In genomic region chr17:12024332-12024731, GRCh38 we compare ENCODE assay signal across 16 cellular contexts. TPM values are rescaled to one million over a fixed set of nuclear protein-coding genes. Genes with fewer than 3 reads are reported as not detected.
A peak's percentile ranks its signal among the peaks of the same experiment; 100 is the strongest.
DNase-seq lines count a peak whose midpoint lies in the region; ATAC-seq, FAIRE-seq and TF ChIP-seq lines count a peak whose summit lies in the region.
"Had no signal": no experiment of that assay in that cellular context is flagged by ENCODE, and none has a peak within 500 bp of the region (broad histone marks: within the 10 kb centered on the region; RNA-seq: fewer than 3 reads in every experiment).

No MANE protein-coding gene starts in this region.

- ATAC-seq in pancreas: no peak
- ATAC-seq in GM19035 (IDR thresholded peaks at IDR 0.05; ENCODE audit: unreplicated experiment): no peak

- 14 to 22% methylated on average over 1 of the region's 1 CpG for WGBS in pancreas, 2 donors

- peaks cover 8% of the 10 kb centered on the region for H4K20me1 ChIP-seq in endothelial cell of umbilical vein (replicated peaks; ENCODE audit: control insufficient read depth, extremely low read depth, insufficient read depth, low read length)

- POLR2A ChIA-PET in endothelial cell of umbilical vein (lab: Charles Lee): interaction anchor here (1.5 kb wide), 1 partner anchor 27 kb away, joined by 4 read pairs; the partner anchor contains the start of gene ZNF18

- TF ChIP-seq CTCF in endothelial cell of umbilical vein (IDR thresholded peaks at IDR 0.05; ENCODE audit: extremely low read depth in 1 of 2, insufficient read depth in 1 of 2, low read depth in 1 of 2, low read length in 2 of 2) (no peak), pancreas (IDR thresholded peaks at IDR 0.05) (no peak)

- FAIRE-seq in RCC 7860 (lab: Jason Lieb, UNC): peak; percentile 97
- no peak for FAIRE-seq in endothelial cell of umbilical vein (lab: Jason Lieb, UNC)
- peak; percentile 47 for FAIRE-seq in pancreas (lab: Jason Lieb, UNC)
- FAIRE-seq: kidney had no signal

- H3K9ac ChIP-seq in endothelial cell of umbilical vein (replicated peaks; ENCODE audit: extremely low read depth, insufficient read depth, low read length): no peak overlapping the region

- intact Hi-C loops in endothelial cell of umbilical vein (cut with micrococcal nuclease): no loop called here
- intact Hi-C loops in pancreas (cut with DNase I): no loop called here

- H3K27ac ChIP-seq in endothelial cell of umbilical vein (ENCODE audit: insufficient read depth, low read depth, low read length) (no peak overlapping the region), pancreas (no peak overlapping the region), substantia nigra (ENCODE audit: low read depth, low read length, poor library complexity, severe bottlenecking) (no peak overlapping the region)
- H3K27ac ChIP-seq: cardiac muscle cell, right lobe of liver had no signal

- DNase-seq in GM03348 (ENCODE audit: low spot score) (peak; percentile 14), RCC 7860 (ENCODE audit: low spot score) (peak; percentile 74), endothelial cell of umbilical vein (ENCODE audit: low read depth, low spot score) (no peak), pancreas (no peak), DMS79 (lab: John Stamatoyannopoulos, UW) (no peak), substantia nigra (lab: John Stamatoyannopoulos, UW) (no peak), C1 segment of cervical spinal cord (lab: John Stamatoyannopoulos, UW) (no peak)
- DNase-seq: activated T-cell treated with anti-CD3 and anti-CD28 coated beads for 4 hours, COR-L47, kidney, naive B cell, NCI-H1436 treated with DMSO at 0.1 percent for 48 hours, NCI-H82, right lobe of liver had no signal

- H3K27me3 ChIP-seq in endothelial cell of umbilical vein (ENCODE audit: control insufficient read depth in 2 of 2, insufficient read depth in 2 of 2, low read length in 2 of 2) (peaks cover 3 to 5% of the 10 kb centered on the region in 2 experiments), pancreas (no peaks in the 10 kb centered on the region)
- H3K27me3 ChIP-seq: right lobe of liver had no signal

- H3K36me3 ChIP-seq in endothelial cell of umbilical vein (ENCODE audit: control insufficient read depth in 2 of 2, extremely low read depth in 1 of 2, insufficient read depth in 2 of 2, low read length in 2 of 2) (no peaks in the 10 kb centered on the region), pancreas (no peaks in the 10 kb centered on the region)
- H3K36me3 ChIP-seq: cardiac muscle cell, right lobe of liver had no signal

- dilution Hi-C loops in endothelial cell of umbilical vein (cut with MboI; ENCODE audit: extremely low pct_ligation_motif_present, low sequenced_read_pairs): no loop called here

- no peaks in the 10 kb centered on the region for H3K9me3 ChIP-seq in endothelial cell of umbilical vein (replicated peaks; ENCODE audit: control insufficient read depth, insufficient read depth, low read length)
- no peaks in the 10 kb centered on the region for H3K9me3 ChIP-seq in pancreas
- H3K9me3 ChIP-seq: right lobe of liver had no signal

- no TSS peak for BruUV-seq in endothelial cell of umbilical vein (replicated peaks; lab: Mats Ljungman, UMichigan)

- TF ChIP-seq POLR2A in endothelial cell of umbilical vein (IDR thresholded peaks at IDR 0.05; ENCODE audit: low read depth, low read length): no peak

- H3K4me2 ChIP-seq in endothelial cell of umbilical vein (ENCODE audit: insufficient read depth, low read length): no peak overlapping the region

- no peaks in the 10 kb centered on the region for H3K9me1 ChIP-seq in endothelial cell of umbilical vein (replicated peaks; ENCODE audit: control insufficient read depth, extremely low read depth, insufficient read depth, low read length)

- H3K4me1 ChIP-seq in endothelial cell of umbilical vein (ENCODE audit: control insufficient read depth, extremely low read depth, insufficient read depth, low read length) (peaks cover 11% of the 10 kb centered on the region), pancreas (peaks cover 0 to 30% (median 8%) of the 10 kb centered on the region in 3 donors)

- no peak overlapping the region for H2AFZ ChIP-seq in endothelial cell of umbilical vein (ENCODE audit: low read depth, low read length)

- CTCF ChIA-PET in endothelial cell of umbilical vein (lab: Charles Lee): interaction anchor here (1.2 to 2.3 kb wide), 3 partner anchors 10 to 18 kb away, joined by 3 to 8 read pairs (median 5); no protein-coding TSS in a partner anchor

- no peak overlapping the region for H3K4me3 ChIP-seq in endothelial cell of umbilical vein (replicated peaks in 1 of 3; ENCODE audit: insufficient read depth in 1 of 3, low read depth in 1 of 3, low read length in 3 of 3)
- no peak overlapping the region for H3K4me3 ChIP-seq in pancreas
- H3K4me3 ChIP-seq: cardiac muscle cell, right lobe of liver had no signal

- H3K79me2 ChIP-seq in endothelial cell of umbilical vein (ENCODE audit: control insufficient read depth, insufficient read depth, low read length): peaks cover 60% of the 10 kb centered on the region

TF ChIP-seq in endothelial cell of umbilical vein, 7 proteins besides CTCF, POLR2A, EP300 and RAD21:
- no peak for TF ChIP-seq GATA2 (IDR thresholded peaks at IDR 0.05; ENCODE audit: insufficient read depth, insufficient read length, low read depth, low read length)
- TF ChIP-seq, protein P1, sequence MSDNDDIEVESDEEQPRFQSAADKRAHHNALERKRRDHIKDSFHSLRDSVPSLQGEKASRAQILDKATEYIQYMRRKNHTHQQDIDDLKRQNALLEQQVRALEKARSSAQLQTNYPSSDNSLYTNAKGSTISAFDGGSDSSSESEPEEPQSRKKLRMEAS (IDR thresholded peaks at IDR 0.05; ENCODE audit: insufficient read depth, insufficient read length): no peak
- peak; percentile 19 for TF ChIP-seq FOS (IDR thresholded peaks at IDR 0.05; ENCODE audit: borderline replicate concordance, insufficient read depth, low read length)

RNA-seq across cellular contexts. Expression of gene MAP2K4, which starts 3.7 kb away (rescaled TPM):
- total RNA-seq in endothelial cell of umbilical vein (17.5 and 21.0 TPM in 2 replicates), pancreas (10 to 100 TPM; 11.5 to 20.4 (median 14.3) TPM)
- polyA plus RNA-seq in endothelial cell of umbilical vein (7.5 and 8.6 TPM in 2 replicates), pancreas (10 to 100 TPM in 1 of 2 donors, 1 to 10 TPM in 1; 4.9 to 10.7 TPM)
- polyA plus RNA-seq in endothelial cell of umbilical vein (2011; cell fraction: cytosol; rRNA removed): 9.8 and 11.0 TPM in 2 replicates
- polyA plus RNA-seq in endothelial cell of umbilical vein (2011; cell fraction: nucleus; rRNA removed): 16.6 and 19.2 TPM in 2 replicates
- polyA plus RNA-seq in endothelial cell of umbilical vein (2012): 15.3 and 18.4 TPM in 2 replicates
- 14.9 and 20.4 TPM in 2 replicates for polyA minus RNA-seq in endothelial cell of umbilical vein
- 10.2 TPM for polyA minus RNA-seq in endothelial cell of umbilical vein (2011; cell fraction: cytosol; rRNA and poly(A)+ RNA removed)
- polyA minus RNA-seq in endothelial cell of umbilical vein (2011; cell fraction: nucleus; rRNA and poly(A)+ RNA removed): 22.2 and 36.7 TPM in 2 replicates

RNA-seq across cellular contexts. Expression of gene ZNF18, which starts 27.1 kb away (rescaled TPM):
- total RNA-seq in endothelial cell of umbilical vein (4.2 and 5.8 TPM in 2 replicates), pancreas (1 to 10 TPM; 2.1 to 4.2 (median 3.0) TPM)
- polyA plus RNA-seq in endothelial cell of umbilical vein (2.3 and 2.4 TPM in 2 replicates), pancreas (1 to 10 TPM; 5.6 to 7.0 TPM)
- polyA plus RNA-seq in endothelial cell of umbilical vein (2011; cell fraction: cytosol; rRNA removed): 3.4 and 3.7 TPM in 2 replicates
- 8.5 and 9.4 TPM in 2 replicates for polyA plus RNA-seq in endothelial cell of umbilical vein (2011; cell fraction: nucleus; rRNA removed)
- polyA plus RNA-seq in endothelial cell of umbilical vein (2012): 4.7 and 6.2 TPM in 2 replicates
- 6.3 and 7.5 TPM in 2 replicates for polyA minus RNA-seq in endothelial cell of umbilical vein
- 0.82 TPM for polyA minus RNA-seq in endothelial cell of umbilical vein (2011; cell fraction: cytosol; rRNA and poly(A)+ RNA removed)
- 2.0 and 3.2 TPM in 2 replicates for polyA minus RNA-seq in endothelial cell of umbilical vein (2011; cell fraction: nucleus; rRNA and poly(A)+ RNA removed)

Comparison
In these comparisons a context has a peak if more than half of its experiments do, and no peak if none do; other contexts are left out.
1. DNase-seq: peak in GM03348 (single experiment) and RCC 7860 (single experiment); none in endothelial cell of umbilical vein (single experiment), pancreas (0 of 6), DMS79 (single experiment), substantia nigra (0 of 49) and C1 segment of cervical spinal cord (0 of 14).